22 cellular contexts compared by ENCODE assay signal in the genomic region with DNA sequence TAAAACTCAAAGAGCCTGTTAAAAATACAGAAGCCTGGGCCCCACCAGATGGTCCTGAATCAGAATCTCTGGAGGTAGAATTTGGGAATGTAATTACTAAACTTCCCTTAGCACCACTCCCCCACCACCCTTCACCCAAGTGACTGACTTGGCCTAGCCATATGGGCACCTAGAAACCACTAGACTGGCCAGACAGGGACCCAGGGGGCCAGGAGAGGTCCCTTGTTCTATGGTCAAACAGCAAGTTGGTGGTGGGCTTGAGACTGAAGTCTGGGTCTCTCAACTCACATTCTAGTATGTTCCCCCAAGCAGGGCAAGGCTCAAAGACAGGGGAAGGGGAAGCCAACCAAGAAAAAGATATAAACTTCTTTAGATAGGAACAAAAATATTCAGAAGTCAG.
"Had no signal": no experiment of that assay in that cellular context is flagged by ENCODE, and none has a peak within 500 bp of the region (broad histone marks: within the 10 kb centered on the region; RNA-seq: fewer than 3 reads in every experiment).

No MANE protein-coding gene starts in this region.

- H3K4me3 ChIP-seq: colonic mucosa, esophagus squamous epithelium, gastrocnemius medialis, heart right ventricle, left lung, lower lobe of right lung had no signal

- H3K27me3 ChIP-seq: colonic mucosa, gastrocnemius medialis had no signal

- H3K4me1 ChIP-seq: colonic mucosa, esophagus squamous epithelium, left lung, lower lobe of right lung had no signal

- H3K27ac ChIP-seq: colonic mucosa, epithelial cell of prostate, esophagus squamous epithelium, gastrocnemius medialis, heart right ventricle, left lung, lower lobe of right lung had no signal

- H3K9me3 ChIP-seq: colonic mucosa, esophagus squamous epithelium, gastrocnemius medialis, heart right ventricle, left lung, lower lobe of right lung had no signal

- ATAC-seq: effector memory CD8-positive, alpha-beta T cell; gastrocnemius medialis; heart right ventricle; left cardiac atrium; left lung; left ventricle myocardium superior; lower lobe of right lung; naive thymus-derived CD4-positive, alpha-beta T cell had no signal

- H3K36me3 ChIP-seq: colonic mucosa, esophagus squamous epithelium, gastrocnemius medialis, heart right ventricle, left lung, lower lobe of right lung had no signal

- DNase-seq: colonic mucosa; cortex of kidney; effector CD8-positive, alpha-beta T cell; effector memory CD8-positive, alpha-beta T cell; endodermal cell; erythroblast; esophagus squamous epithelium; foreskin fibroblast; foreskin melanocyte; gastrocnemius medialis; glutamatergic neuron; head of caudate nucleus; heart right ventricle; hippocampal formation; left cardiac atrium; left lung; left ventricle myocardium superior; lower lobe of right lung; mesenchymal stem cell; midbrain; naive thymus-derived CD4-positive, alpha-beta T cell had no signal
